Comparison of ENCODE assay signal across 1 cellular context in the genomic region with DNA sequence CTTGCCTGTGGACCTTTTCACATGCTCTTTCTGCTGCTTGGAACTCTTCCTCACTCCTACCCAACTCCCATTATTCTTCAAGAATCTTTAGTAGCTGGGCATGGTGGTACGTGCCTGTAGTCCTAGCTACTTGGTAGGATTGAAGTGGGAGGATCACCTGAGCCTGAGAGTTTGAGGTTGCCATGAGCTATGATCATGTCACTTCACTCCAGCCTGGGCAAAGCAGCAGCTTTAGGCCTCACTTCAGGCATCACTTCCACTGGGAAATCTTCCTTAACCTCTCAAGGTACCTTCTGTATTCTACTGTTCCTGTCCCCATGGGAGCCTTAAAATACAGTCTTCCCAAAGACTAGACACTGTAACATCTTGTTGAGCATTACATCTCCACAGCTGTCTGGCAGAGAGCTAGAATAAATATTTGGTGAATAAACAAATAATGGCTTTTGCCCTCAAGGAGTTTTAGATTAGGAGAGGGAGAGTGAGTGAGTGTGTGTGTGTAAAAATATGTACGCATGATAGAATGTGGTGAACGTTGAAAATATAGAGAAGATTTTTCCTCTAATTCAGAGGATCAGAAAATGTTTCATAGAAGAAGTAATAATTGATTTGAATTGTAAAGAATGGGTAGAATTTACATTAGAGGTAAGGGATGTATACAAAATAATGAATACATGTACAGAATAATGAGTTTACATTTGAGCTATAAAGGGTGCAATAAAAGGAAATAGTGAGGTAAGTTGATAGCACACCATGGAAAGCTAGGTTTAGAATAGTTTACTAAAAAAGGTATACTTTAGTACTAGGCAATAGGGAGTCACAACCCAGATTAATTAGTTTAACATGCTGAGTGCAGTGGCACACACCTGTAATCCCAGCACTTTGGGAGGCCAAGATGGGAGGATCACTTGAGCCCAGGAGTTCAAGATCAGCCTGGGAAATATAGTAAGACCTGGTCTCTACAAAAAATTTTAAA.
A peak's percentile ranks its signal among the peaks of the same experiment; 100 is the strongest.
TF ChIP-seq lines count a peak whose summit lies in the region.

No MANE protein-coding gene starts in this region.

TF ChIP-seq in liver, 16 proteins besides CTCF, POLR2A, EP300 and RAD21 (continued from another document):
- TF ChIP-seq, protein P1, sequence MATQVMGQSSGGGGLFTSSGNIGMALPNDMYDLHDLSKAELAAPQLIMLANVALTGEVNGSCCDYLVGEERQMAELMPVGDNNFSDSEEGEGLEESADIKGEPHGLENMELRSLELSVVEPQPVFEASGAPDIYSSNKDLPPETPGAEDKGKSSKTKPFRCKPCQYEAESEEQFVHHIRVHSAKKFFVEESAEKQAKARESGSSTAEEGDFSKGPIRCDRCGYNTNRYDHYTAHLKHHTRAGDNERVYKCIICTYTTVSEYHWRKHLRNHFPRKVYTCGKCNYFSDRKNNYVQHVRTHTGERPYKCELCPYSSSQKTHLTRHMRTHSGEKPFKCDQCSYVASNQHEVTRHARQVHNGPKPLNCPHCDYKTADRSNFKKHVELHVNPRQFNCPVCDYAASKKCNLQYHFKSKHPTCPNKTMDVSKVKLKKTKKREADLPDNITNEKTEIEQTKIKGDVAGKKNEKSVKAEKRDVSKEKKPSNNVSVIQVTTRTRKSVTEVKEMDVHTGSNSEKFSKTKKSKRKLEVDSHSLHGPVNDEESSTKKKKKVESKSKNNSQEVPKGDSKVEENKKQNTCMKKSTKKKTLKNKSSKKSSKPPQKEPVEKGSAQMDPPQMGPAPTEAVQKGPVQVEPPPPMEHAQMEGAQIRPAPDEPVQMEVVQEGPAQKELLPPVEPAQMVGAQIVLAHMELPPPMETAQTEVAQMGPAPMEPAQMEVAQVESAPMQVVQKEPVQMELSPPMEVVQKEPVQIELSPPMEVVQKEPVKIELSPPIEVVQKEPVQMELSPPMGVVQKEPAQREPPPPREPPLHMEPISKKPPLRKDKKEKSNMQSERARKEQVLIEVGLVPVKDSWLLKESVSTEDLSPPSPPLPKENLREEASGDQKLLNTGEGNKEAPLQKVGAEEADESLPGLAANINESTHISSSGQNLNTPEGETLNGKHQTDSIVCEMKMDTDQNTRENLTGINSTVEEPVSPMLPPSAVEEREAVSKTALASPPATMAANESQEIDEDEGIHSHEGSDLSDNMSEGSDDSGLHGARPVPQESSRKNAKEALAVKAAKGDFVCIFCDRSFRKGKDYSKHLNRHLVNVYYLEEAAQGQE (IDR thresholded peaks at IDR 0.05), result no peak
- no peak for TF ChIP-seq EGR1 (IDR thresholded peaks at IDR 0.05; ENCODE audit: low read depth in 2 of 2)
- no peak for TF ChIP-seq NR2F2 (IDR thresholded peaks at IDR 0.05)
- TF ChIP-seq YY1 (IDR thresholded peaks at IDR 0.05), result peak; percentile 38
